In the genomic region with DNA sequence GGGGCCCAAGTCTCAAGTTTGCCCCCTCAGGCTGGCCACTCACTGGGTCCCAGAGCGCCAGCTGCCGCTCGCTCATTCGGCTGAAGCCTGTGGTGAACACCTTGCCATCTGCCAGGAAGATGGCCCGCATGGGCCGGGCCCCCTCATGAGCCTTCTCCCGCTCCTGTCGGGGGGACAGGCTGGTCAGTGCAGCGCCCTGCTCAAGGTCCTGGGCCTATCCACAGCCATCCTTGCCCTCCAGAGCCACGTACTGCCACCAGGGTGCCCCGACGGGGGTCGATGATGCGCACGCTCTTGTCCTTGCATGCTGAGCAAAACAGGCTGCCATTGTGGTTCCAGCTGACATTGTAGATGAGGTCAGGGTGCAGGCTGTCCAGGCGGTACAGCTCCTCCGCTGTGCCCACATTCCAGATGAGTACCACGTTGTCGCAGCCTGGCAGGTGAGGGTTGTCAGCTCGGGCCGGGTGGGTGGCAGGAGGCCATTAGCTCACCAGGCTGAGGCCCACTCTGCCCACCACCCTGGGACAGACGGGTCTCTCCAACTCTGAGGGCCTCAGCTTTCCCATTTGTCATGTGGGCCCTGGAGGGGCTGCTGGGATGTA, we compare ENCODE assay signal across 15 cellular contexts. TPM values are rescaled to one million over a fixed set of nuclear protein-coding genes. Genes with fewer than 3 reads are reported as not detected.
DNase-seq lines count a peak whose midpoint lies in the region; ATAC-seq, FAIRE-seq and TF ChIP-seq lines count a peak whose summit lies in the region.
"Had no signal": no experiment of that assay in that cellular context is flagged by ENCODE, and none has a peak within 500 bp of the region (broad histone marks: within the 10 kb centered on the region; RNA-seq: fewer than 3 reads in every experiment).

No MANE protein-coding gene starts in this region.

- DNase-seq in CD14-positive monocyte (ENCODE audit: low spot score) (no peak), WTC11 (ENCODE audit: low spot score) (no peak), HepG2 (ENCODE audit: low spot score) (no peak), activated gamma-delta T cell treated with Interleukin-2 at 50 U/mL for 16 hours (no peak), H54 (ENCODE audit: insufficient read length, low spot score) (no peak), germinal center (ENCODE audit: low spot score) (no peak)
- DNase-seq: activated CD4-positive, alpha-beta T cell treated with anti-CD3 and anti-CD28 coated beads for 1 hour; HCEC 1CT; NCI-H1694 treated with DMSO at 0.1 percent for 48 hours; SJCRH30 had no signal

- H3K9me3 Mint-ChIP-seq in CD14-positive monocyte (no peaks in the 10 kb centered on the region), WTC11 (no peaks in the 10 kb centered on the region)

- FAIRE-seq in HepG2 (lab: Jason Lieb, UNC) (no peak), H54 (lab: Jason Lieb, UNC) (no peak)
- FAIRE-seq: D721Med had no signal

- peaks cover 3% of the 10 kb centered on the region for H3K79me2 ChIP-seq in HepG2 (ENCODE audit: insufficient read depth, low read length)

- H4K20me1 ChIP-seq in HepG2 (ENCODE audit: insufficient read depth, low read length), result no peaks in the 10 kb centered on the region

- H3K36me3 Mint-ChIP-seq in CD14-positive monocyte (peaks cover 32 to 43% of the 10 kb centered on the region in 2 donors), WTC11 (no peaks in the 10 kb centered on the region)

- H3K27me3 Mint-ChIP-seq in CD14-positive monocyte (ENCODE audit: low read depth in 3 of 3) (peaks cover 1 to 4% (median 3%) of the 10 kb centered on the region in 3 donors), WTC11 (ENCODE audit: low read depth) (peaks cover 5% of the 10 kb centered on the region; the same call in 1 of the 2 replicates)

- H3K27ac Mint-ChIP-seq in CD14-positive monocyte (peak overlapping the region in 5 of 7 donors; percentile 11 to 77 (median 42)), WTC11 (no peak overlapping the region)

- CTCF ChIA-PET in WTC11 (lab: Charles Lee), result interaction anchor here (0.6 to 0.8 kb wide), 2 partner anchors 20 to 45 kb away, joined by 3 to 4 read pairs; no protein-coding TSS in a partner anchor
- CTCF ChIA-PET in HepG2 (lab: Yijun Ruan, JAX; ENCODE audit: low intra/inter-chr PET ratio, low total read pairs), result no interaction called here

- TF ChIP-seq POLR2A in HepG2 (IDR thresholded peaks at IDR 0.05; ENCODE audit: insufficient read depth in 1 of 2, low read depth in 2 of 2, low read length in 2 of 2) (no peak), H54 (IDR thresholded peaks at IDR 0.05; ENCODE audit: low read depth, low read length) (no peak)

- H3K27me3 ChIP-seq in HepG2 (ENCODE audit: control insufficient read depth in 1 of 2, insufficient read depth in 2 of 2, low read length in 2 of 2), result peaks cover 0 to 1% of the 10 kb centered on the region in 2 experiments; a peak in 1 of 5 replicates
- H3K27me3 ChIP-seq: SJCRH30 had no signal

- TF ChIP-seq CTCF in CD14-positive monocyte (IDR thresholded peaks at IDR 0.05) (no peak), GM12873 (IDR thresholded peaks at IDR 0.05; ENCODE audit: insufficient read depth, low read depth, low read length, missing control alignments) (peak; percentile 7), WTC11 (IDR thresholded peaks at IDR 0.05) (no peak), HepG2 (CRISPR knock-in tag; IDR thresholded peaks at IDR 0.05) (no peak)

- no peak overlapping the region for H3K27ac ChIP-seq in HepG2 (ENCODE audit: extremely low read length, insufficient read depth, low read length)
- H3K27ac ChIP-seq: SJCRH30 had no signal

- H3K9ac ChIP-seq in HepG2 (ENCODE audit: insufficient read depth, low read depth, low read length), result no peak overlapping the region

- in situ Hi-C loops in HepG2 (cut with HindIII; ENCODE audit: extremely low pct_ligation_motif_present, low pct_unique_long_range_greater_than_20kb), result no loop called here

- WGBS in HepG2 (ENCODE audit: low lambda C conversion rate), result no CpG with 5 or more reads among the region's 22 CpGs

- no peak overlapping the region for H2AFZ ChIP-seq in HepG2 (ENCODE audit: low read length)

- intact Hi-C loops in CD14-positive monocyte (cut with micrococcal nuclease), result no loop called here
- intact Hi-C loops in HepG2 (cut with micrococcal nuclease; ENCODE audit: unreplicated experiment), result no loop called here

- no peak overlapping the region for H3K4me3 ChIP-seq in HepG2 (replicated peaks in 1 of 3; ENCODE audit: insufficient read depth in 1 of 3, low read depth in 2 of 3, low read length in 3 of 3)
- H3K4me3 ChIP-seq: coronary artery, SJCRH30 had no signal

- POLR2A ChIA-PET in WTC11 (lab: Charles Lee), result interaction anchor here (0.6 to 1.2 kb wide), 2 partner anchors 19 to 40 kb away, joined by 4 to 5 read pairs; a partner anchor contains a TSS
- POLR2A ChIA-PET in HepG2 (lab: Yijun Ruan, JAX), result no interaction called here

- H3K4me1 Mint-ChIP-seq in CD14-positive monocyte (peaks cover 58% of the 10 kb centered on the region), WTC11 (peaks cover 17% of the 10 kb centered on the region)

- peaks cover 21% of the 10 kb centered on the region for H3K4me1 ChIP-seq in HepG2 (ENCODE audit: insufficient read depth, low read length)

- ATAC-seq in WTC11 (no peak), HepG2 (no peak)
- ATAC-seq: right cardiac atrium had no signal

- no peak for TF ChIP-seq EP300 in HepG2 (IDR thresholded peaks at IDR 0.05; ENCODE audit: low read depth in 2 of 2, low read length in 2 of 2)
- TF ChIP-seq EP300 in HepG2 (CRISPR knock-in tag; IDR thresholded peaks at IDR 0.05; ENCODE audit: borderline replicate concordance), result no peak

- H3K4me3 Mint-ChIP-seq in CD14-positive monocyte, result no peak overlapping the region
- no peak overlapping the region for H3K4me3 Mint-ChIP-seq in WTC11

- TF ChIP-seq RAD21 in HepG2 (CRISPR knock-in tag; IDR thresholded peaks at IDR 0.05), result no peak

- H3K36me3 ChIP-seq in HepG2 (replicated peaks in 1 of 2; ENCODE audit: control insufficient read depth in 1 of 2, insufficient read depth in 2 of 2, low read length in 2 of 2), result peaks cover 0 to 4% of the 10 kb centered on the region in 2 experiments; a peak in 2 of 5 replicates
- H3K36me3 ChIP-seq: SJCRH30 had no signal

- no TSS peak for BruUV-seq in HepG2 (replicated peaks; lab: Mats Ljungman, UMichigan)

- no peaks in the 10 kb centered on the region for H3K9me3 ChIP-seq in HepG2 (ENCODE audit: low read length)
- H3K9me3 ChIP-seq: SJCRH30 had no signal

- no peak overlapping the region for H3K4me2 ChIP-seq in HepG2 (ENCODE audit: low read depth, low read length)

RNA-seq across cellular contexts. Expression of a gene that starts 2.1 kb away (rescaled TPM):
- 100 to 1,000 TPM; 105 to 106 TPM for polyA plus RNA-seq in CD14-positive monocyte
- total RNA-seq in WTC11 (2021), result 100 to 109 TPM (median 102 TPM) in 3 replicates
- 32.2 and 32.9 TPM in 2 replicates for total RNA-seq in HepG2 (2016; rRNA removed; fragmentation: Illumina TruSeq; extraction: Trizol)
- 9.3 and 11.4 TPM in 2 replicates for total RNA-seq in HepG2 (2016; cell fraction: cytosol; rRNA removed; fragmentation: Illumina TruSeq; extraction: Trizol; ENCODE audit: low read depth)
- 29.5 and 35.9 TPM in 2 replicates for total RNA-seq in HepG2 (2016; cell fraction: insoluble cytoplasmic fraction; rRNA removed; fragmentation: Illumina TruSeq; extraction: Trizol)
- total RNA-seq in HepG2 (2016; cell fraction: membrane; rRNA removed; fragmentation: Illumina TruSeq; extraction: Trizol), result 14.1 and 14.3 TPM in 2 replicates
- total RNA-seq in HepG2 (2016; cell fraction: nucleus; rRNA removed; fragmentation: Illumina TruSeq; extraction: Trizol), result 26.1 and 28.4 TPM in 2 replicates
- 33.8 and 48.8 TPM in 2 replicates for polyA plus RNA-seq in HepG2 (2011; rRNA removed)
- 33.9 and 59.2 TPM in 2 replicates for polyA plus RNA-seq in HepG2 (2011; cell fraction: cytosol; rRNA removed)
- polyA plus RNA-seq in HepG2 (2011; cell fraction: nucleus; rRNA removed), result 96.0 and 115 TPM in 2 replicates
- polyA plus RNA-seq in HepG2 (2012), result 16.2 and 31.3 TPM in 2 replicates
- 11.3 TPM in 2 replicates for polyA plus RNA-seq in HepG2 (2016; cell fraction: cytosol; fragmentation: Illumina TruSeq; extraction: Trizol; ENCODE audit: low read depth)
- polyA plus RNA-seq in HepG2 (2016; cell fraction: insoluble cytoplasmic fraction; fragmentation: Illumina TruSeq; extraction: Trizol; ENCODE audit: low read depth), result 45.3 and 48.2 TPM in 2 replicates
- 12.1 and 13.6 TPM in 2 replicates for polyA plus RNA-seq in HepG2 (2016; cell fraction: membrane; fragmentation: Illumina TruSeq; extraction: Trizol; ENCODE audit: low read depth)
- 59.2 and 60.1 TPM in 2 replicates for polyA plus RNA-seq in HepG2 (2016; cell fraction: nucleus; fragmentation: Illumina TruSeq; extraction: Trizol; ENCODE audit: insufficient read depth, low read depth)
- polyA minus RNA-seq in HepG2 (2011; rRNA and poly(A)+ RNA removed; ENCODE audit: low replicate concordance), result 100 and 106 TPM in 2 replicates
- polyA minus RNA-seq in HepG2 (2011; cell fraction: cytosol; rRNA and poly(A)+ RNA removed), result 27.3 and 29.6 TPM in 2 replicates
- 16.3 and 29.5 TPM in 2 replicates for polyA minus RNA-seq in HepG2 (2011; cell fraction: nucleus; rRNA and poly(A)+ RNA removed)

RNA-seq across cellular contexts. Expression of a gene that starts 3.7 kb away (rescaled TPM):
- polyA plus RNA-seq in CD14-positive monocyte, result 1 to 10 TPM; 2.1 to 2.8 TPM
- 3.5 to 4.0 TPM (median 3.6 TPM) in 3 replicates for total RNA-seq in WTC11 (2021)
- total RNA-seq in HepG2 (2016; rRNA removed; fragmentation: Illumina TruSeq; extraction: Trizol), result 0.46 and 0.60 TPM in 2 replicates
- not detected in 2 replicates for total RNA-seq in HepG2 (2016; cell fraction: cytosol; rRNA removed; fragmentation: Illumina TruSeq; extraction: Trizol; ENCODE audit: low read depth)
- total RNA-seq in HepG2 (2016; cell fraction: insoluble cytoplasmic fraction; rRNA removed; fragmentation: Illumina TruSeq; extraction: Trizol), result 0.19 and 0.25 TPM in 2 replicates
- total RNA-seq in HepG2 (2016; cell fraction: membrane; rRNA removed; fragmentation: Illumina TruSeq; extraction: Trizol), result not detected in 2 replicates
- 0.40 and 0.53 TPM in 2 replicates for total RNA-seq in HepG2 (2016; cell fraction: nucleus; rRNA removed; fragmentation: Illumina TruSeq; extraction: Trizol)
- 0.56 and 0.70 TPM in 2 replicates for polyA plus RNA-seq in HepG2 (2011; rRNA removed)
- 0.08 and 0.63 TPM in 2 replicates for polyA plus RNA-seq in HepG2 (2011; cell fraction: cytosol; rRNA removed)
- polyA plus RNA-seq in HepG2 (2011; cell fraction: nucleus; rRNA removed), result 12.4 and 18.9 TPM in 2 replicates
- 0.19 TPM in 1 of 2 replicates, not detected in the other for polyA plus RNA-seq in HepG2 (2012)
- 0.18 TPM in 1 of 2 replicates, not detected in the other for polyA plus RNA-seq in HepG2 (2016; cell fraction: cytosol; fragmentation: Illumina TruSeq; extraction: Trizol; ENCODE audit: low read depth)
- polyA plus RNA-seq in HepG2 (2016; cell fraction: insoluble cytoplasmic fraction; fragmentation: Illumina TruSeq; extraction: Trizol; ENCODE audit: low read depth), result 0.21 and 0.26 TPM in 2 replicates
- 0.16 TPM in 1 of 2 replicates, not detected in the other for polyA plus RNA-seq in HepG2 (2016; cell fraction: membrane; fragmentation: Illumina TruSeq; extraction: Trizol; ENCODE audit: low read depth)
- 1.9 and 2.3 TPM in 2 replicates for polyA plus RNA-seq in HepG2 (2016; cell fraction: nucleus; fragmentation: Illumina TruSeq; extraction: Trizol; ENCODE audit: insufficient read depth, low read depth)
- polyA minus RNA-seq in HepG2 (2011; rRNA and poly(A)+ RNA removed; ENCODE audit: low replicate concordance), result 0.58 and 1.1 TPM in 2 replicates
- polyA minus RNA-seq in HepG2 (2011; cell fraction: cytosol; rRNA and poly(A)+ RNA removed), result not detected in 2 replicates
- 0.90 and 0.99 TPM in 2 replicates for polyA minus RNA-seq in HepG2 (2011; cell fraction: nucleus; rRNA and poly(A)+ RNA removed)
- total RNA-seq: fibroblast of villous mesenchyme had no signal

RNA-seq across cellular contexts. Expression of a gene that starts 11.3 kb away (rescaled TPM):
- polyA plus RNA-seq in CD14-positive monocyte (not detected), HepG2 (2011; rRNA removed) (not detected in 2 replicates)
- total RNA-seq in WTC11 (2021) (not detected in 3 replicates), HepG2 (2016; rRNA removed; fragmentation: Illumina TruSeq; extraction: Trizol) (not detected in 2 replicates)
- not detected in 2 replicates for total RNA-seq in HepG2 (2016; cell fraction: cytosol; rRNA removed; fragmentation: Illumina TruSeq; extraction: Trizol; ENCODE audit: low read depth)
- total RNA-seq in HepG2 (2016; cell fraction: insoluble cytoplasmic fraction; rRNA removed; fragmentation: Illumina TruSeq; extraction: Trizol), result not detected in 2 replicates
- not detected in 2 replicates for total RNA-seq in HepG2 (2016; cell fraction: membrane; rRNA removed; fragmentation: Illumina TruSeq; extraction: Trizol)
- total RNA-seq in HepG2 (2016; cell fraction: nucleus; rRNA removed; fragmentation: Illumina TruSeq; extraction: Trizol), result not detected in 2 replicates
- polyA plus RNA-seq in HepG2 (2011; cell fraction: cytosol; rRNA removed), result not detected in 2 replicates
- polyA plus RNA-seq in HepG2 (2011; cell fraction: nucleus; rRNA removed), result not detected in 2 replicates
- polyA plus RNA-seq in HepG2 (2012), result not detected in 2 replicates
- not detected in 2 replicates for polyA plus RNA-seq in HepG2 (2016; cell fraction: cytosol; fragmentation: Illumina TruSeq; extraction: Trizol; ENCODE audit: low read depth)
- not detected in 2 replicates for polyA plus RNA-seq in HepG2 (2016; cell fraction: insoluble cytoplasmic fraction; fragmentation: Illumina TruSeq; extraction: Trizol; ENCODE audit: low read depth)
- polyA plus RNA-seq in HepG2 (2016; cell fraction: membrane; fragmentation: Illumina TruSeq; extraction: Trizol; ENCODE audit: low read depth), result not detected in 2 replicates
- not detected in 2 replicates for polyA plus RNA-seq in HepG2 (2016; cell fraction: nucleus; fragmentation: Illumina TruSeq; extraction: Trizol; ENCODE audit: insufficient read depth, low read depth)
- polyA minus RNA-seq in HepG2 (2011; rRNA and poly(A)+ RNA removed; ENCODE audit: low replicate concordance), result not detected in 2 replicates
- not detected in 2 replicates for polyA minus RNA-seq in HepG2 (2011; cell fraction: cytosol; rRNA and poly(A)+ RNA removed)
- not detected in 2 replicates for polyA minus RNA-seq in HepG2 (2011; cell fraction: nucleus; rRNA and poly(A)+ RNA removed)
- total RNA-seq: fibroblast of villous mesenchyme, right cardiac atrium, SJCRH30 had no signal
- polyA plus RNA-seq: right cardiac atrium had no signal

RNA-seq across cellular contexts. Expression of a gene that starts 12.9 kb away (rescaled TPM):
- polyA plus RNA-seq in CD14-positive monocyte (10 to 100 TPM; 51.6 to 53.8 TPM), HepG2 (2011; rRNA removed) (52.9 and 59.2 TPM in 2 replicates)
- total RNA-seq in WTC11 (2021) (44.3 to 54.7 TPM (median 50.2 TPM) in 3 replicates), HepG2 (2016; rRNA removed; fragmentation: Illumina TruSeq; extraction: Trizol) (35.3 and 54.8 TPM in 2 replicates)
- 168 and 174 TPM in 2 replicates for total RNA-seq in HepG2 (2016; cell fraction: cytosol; rRNA removed; fragmentation: Illumina TruSeq; extraction: Trizol; ENCODE audit: low read depth)
- 32.3 and 55.5 TPM in 2 replicates for total RNA-seq in HepG2 (2016; cell fraction: insoluble cytoplasmic fraction; rRNA removed; fragmentation: Illumina TruSeq; extraction: Trizol)
- total RNA-seq in HepG2 (2016; cell fraction: membrane; rRNA removed; fragmentation: Illumina TruSeq; extraction: Trizol), result 208 and 210 TPM in 2 replicates
- total RNA-seq in HepG2 (2016; cell fraction: nucleus; rRNA removed; fragmentation: Illumina TruSeq; extraction: Trizol), result 30.9 and 37.1 TPM in 2 replicates
- polyA plus RNA-seq in HepG2 (2011; cell fraction: cytosol; rRNA removed), result 53.5 and 73.0 TPM in 2 replicates
- 93.3 and 107 TPM in 2 replicates for polyA plus RNA-seq in HepG2 (2011; cell fraction: nucleus; rRNA removed)
- 29.0 and 33.0 TPM in 2 replicates for polyA plus RNA-seq in HepG2 (2012)
- 249 TPM in 2 replicates for polyA plus RNA-seq in HepG2 (2016; cell fraction: cytosol; fragmentation: Illumina TruSeq; extraction: Trizol; ENCODE audit: low read depth)
- 40.0 and 51.3 TPM in 2 replicates for polyA plus RNA-seq in HepG2 (2016; cell fraction: insoluble cytoplasmic fraction; fragmentation: Illumina TruSeq; extraction: Trizol; ENCODE audit: low read depth)
- polyA plus RNA-seq in HepG2 (2016; cell fraction: membrane; fragmentation: Illumina TruSeq; extraction: Trizol; ENCODE audit: low read depth), result 229 and 244 TPM in 2 replicates
- 58.6 and 65.2 TPM in 2 replicates for polyA plus RNA-seq in HepG2 (2016; cell fraction: nucleus; fragmentation: Illumina TruSeq; extraction: Trizol; ENCODE audit: insufficient read depth, low read depth)
- 70.8 and 120 TPM in 2 replicates for polyA minus RNA-seq in HepG2 (2011; rRNA and poly(A)+ RNA removed; ENCODE audit: low replicate concordance)
- 23.5 and 24.7 TPM in 2 replicates for polyA minus RNA-seq in HepG2 (2011; cell fraction: cytosol; rRNA and poly(A)+ RNA removed)
- polyA minus RNA-seq in HepG2 (2011; cell fraction: nucleus; rRNA and poly(A)+ RNA removed), result 27.9 and 33.3 TPM in 2 replicates

RNA-seq across cellular contexts. Expression of a gene that starts 14.0 kb away (rescaled TPM):
- polyA plus RNA-seq in CD14-positive monocyte, result under 1 TPM in 1 of 2 donors, not detected in 1; 0.28 TPM
- 0.09 to 0.23 TPM in 2 of 3 replicates, not detected in the other for total RNA-seq in WTC11 (2021)
- not detected in 2 replicates for total RNA-seq in HepG2 (2016; rRNA removed; fragmentation: Illumina TruSeq; extraction: Trizol)
- not detected in 2 replicates for total RNA-seq in HepG2 (2016; cell fraction: cytosol; rRNA removed; fragmentation: Illumina TruSeq; extraction: Trizol; ENCODE audit: low read depth)
- not detected in 2 replicates for total RNA-seq in HepG2 (2016; cell fraction: insoluble cytoplasmic fraction; rRNA removed; fragmentation: Illumina TruSeq; extraction: Trizol)
- total RNA-seq in HepG2 (2016; cell fraction: membrane; rRNA removed; fragmentation: Illumina TruSeq; extraction: Trizol), result not detected in 2 replicates
- total RNA-seq in HepG2 (2016; cell fraction: nucleus; rRNA removed; fragmentation: Illumina TruSeq; extraction: Trizol), result not detected in 2 replicates
- polyA plus RNA-seq in HepG2 (2011; rRNA removed), result not detected in 2 replicates
- polyA plus RNA-seq in HepG2 (2011; cell fraction: cytosol; rRNA removed), result not detected in 2 replicates
- not detected in 2 replicates for polyA plus RNA-seq in HepG2 (2011; cell fraction: nucleus; rRNA removed)
- polyA plus RNA-seq in HepG2 (2012), result not detected in 2 replicates
- not detected in 2 replicates for polyA plus RNA-seq in HepG2 (2016; cell fraction: cytosol; fragmentation: Illumina TruSeq; extraction: Trizol; ENCODE audit: low read depth)
- polyA plus RNA-seq in HepG2 (2016; cell fraction: insoluble cytoplasmic fraction; fragmentation: Illumina TruSeq; extraction: Trizol; ENCODE audit: low read depth), result not detected in 2 replicates
- polyA plus RNA-seq in HepG2 (2016; cell fraction: membrane; fragmentation: Illumina TruSeq; extraction: Trizol; ENCODE audit: low read depth), result not detected in 2 replicates
- polyA plus RNA-seq in HepG2 (2016; cell fraction: nucleus; fragmentation: Illumina TruSeq; extraction: Trizol; ENCODE audit: insufficient read depth, low read depth), result not detected in 2 replicates
- polyA minus RNA-seq in HepG2 (2011; rRNA and poly(A)+ RNA removed; ENCODE audit: low replicate concordance), result not detected in 2 replicates
- polyA minus RNA-seq in HepG2 (2011; cell fraction: cytosol; rRNA and poly(A)+ RNA removed), result not detected in 2 replicates
- polyA minus RNA-seq in HepG2 (2011; cell fraction: nucleus; rRNA and poly(A)+ RNA removed), result not detected in 2 replicates
- total RNA-seq: fibroblast of villous mesenchyme had no signal
